11 cellular contexts compared by ENCODE assay signal in genomic region chr7:27113991-27114866, GRCh38. TPM values are rescaled to one million over a fixed set of nuclear protein-coding genes. Genes with fewer than 3 reads are reported as not detected.
A peak's percentile ranks its signal among the peaks of the same experiment; 100 is the strongest.
DNase-seq lines count a peak whose midpoint lies in the region; ATAC-seq, FAIRE-seq and TF ChIP-seq lines count a peak whose summit lies in the region.
"Had no signal": no experiment of that assay in that cellular context is flagged by ENCODE, and none has a peak within 500 bp of the region (broad histone marks: within the 10 kb centered on the region; RNA-seq: fewer than 3 reads in every experiment).

No MANE protein-coding gene starts in this region.

- TF ChIP-seq EP300 in suprapubic skin (IDR thresholded peaks at IDR 0.05), result no peak

- H3K9ac ChIP-seq in astrocyte (ENCODE audit: low read length), result peak overlapping the region; percentile 86

- H3K27me3 Mint-ChIP-seq in astrocyte (ENCODE audit: low read depth, unreplicated experiment), result peaks cover 88% of the 10 kb centered on the region
- peaks cover 7% of the 10 kb centered on the region for H3K27me3 Mint-ChIP-seq in activated T-helper 1 cell treated with anti-CD3 and anti-CD28 coated beads, Interleukin-12 subunit alpha, Interleukin-12 subunit beta, Interleukin-2, Interleukin-4 antibody, amounts not matched to agents 30 ng/mL and 10 ng/mL and 1 ng/mL, durations not matched to agents 14 hours and 24 hours and 36 hours (ENCODE audit: insufficient read depth)
- H3K27me3 Mint-ChIP-seq: natural killer cell treated with Interleukin-12 subunit alpha and Interleukin-12 subunit beta and Interleukin-15 and Interleukin-18, amount 100 ng/mL, for 72 hours had no signal

- H3K4me2 ChIP-seq in astrocyte (ENCODE audit: low read length), result peak overlapping the region; percentile 82

- peaks cover 3% of the 10 kb centered on the region for H3K36me3 Mint-ChIP-seq in astrocyte (ENCODE audit: low read depth, unreplicated experiment)
- no peaks in the 10 kb centered on the region for H3K36me3 Mint-ChIP-seq in activated T-helper 1 cell treated with anti-CD3 and anti-CD28 coated beads, Interleukin-12 subunit alpha, Interleukin-12 subunit beta, Interleukin-2, Interleukin-4 antibody, amounts not matched to agents 30 ng/mL and 10 ng/mL and 1 ng/mL, durations not matched to agents 14 hours and 24 hours and 36 hours (ENCODE audit: low read depth)
- H3K36me3 Mint-ChIP-seq: natural killer cell treated with Interleukin-12 subunit alpha and Interleukin-12 subunit beta and Interleukin-15 and Interleukin-18, amount 100 ng/mL, for 72 hours had no signal

- no peak for TF ChIP-seq CTCF in astrocyte (IDR thresholded peaks at IDR 0.05; ENCODE audit: insufficient read depth, low read depth, low read length)
- TF ChIP-seq CTCF in suprapubic skin (IDR thresholded peaks at IDR 0.05), result no peak

- H3K4me1 ChIP-seq in astrocyte (ENCODE audit: insufficient read depth, low read length) (peaks cover 9% of the 10 kb centered on the region), suprapubic skin (peaks cover 45% of the 10 kb centered on the region)

- H4K20me1 ChIP-seq in astrocyte (ENCODE audit: insufficient read depth, low read length), result peaks cover 4% of the 10 kb centered on the region

- peaks cover 23% of the 10 kb centered on the region for H3K9me3 Mint-ChIP-seq in astrocyte (ENCODE audit: unreplicated experiment)
- H3K9me3 Mint-ChIP-seq in activated T-helper 1 cell treated with anti-CD3 and anti-CD28 coated beads, Interleukin-12 subunit alpha, Interleukin-12 subunit beta, Interleukin-2, Interleukin-4 antibody, amounts not matched to agents 30 ng/mL and 10 ng/mL and 1 ng/mL, durations not matched to agents 14 hours and 24 hours and 36 hours, result no peaks in the 10 kb centered on the region
- H3K9me3 Mint-ChIP-seq: activated B cell treated with CpG ODN at 0.5 μM for 24 hours; natural killer cell treated with Interleukin-12 subunit alpha and Interleukin-12 subunit beta and Interleukin-15 and Interleukin-18, amount 100 ng/mL, for 72 hours; stimulated activated naive CD8-positive, alpha-beta T cell treated with anti-CD3 and anti-CD28 coated beads, Interleukin-15, Interleukin-2, amounts not matched to agents 100 ng/mL and 50 ng/mL, for 24 hours had no signal

- H3K4me3 Mint-ChIP-seq in astrocyte (ENCODE audit: unreplicated experiment), result no peak overlapping the region
- no peak overlapping the region for H3K4me3 Mint-ChIP-seq in activated T-helper 1 cell treated with anti-CD3 and anti-CD28 coated beads, Interleukin-12 subunit alpha, Interleukin-12 subunit beta, Interleukin-2, Interleukin-4 antibody, amounts not matched to agents 30 ng/mL and 10 ng/mL and 1 ng/mL, durations not matched to agents 14 hours and 24 hours and 36 hours
- H3K4me3 Mint-ChIP-seq: activated B cell treated with CpG ODN at 0.5 μM for 24 hours; natural killer cell treated with Interleukin-12 subunit alpha and Interleukin-12 subunit beta and Interleukin-15 and Interleukin-18, amount 100 ng/mL, for 72 hours; stimulated activated naive CD8-positive, alpha-beta T cell treated with anti-CD3 and anti-CD28 coated beads, Interleukin-15, Interleukin-2, amounts not matched to agents 100 ng/mL and 50 ng/mL, for 24 hours had no signal

- TF ChIP-seq POLR2A in suprapubic skin (IDR thresholded peaks at IDR 0.05), result no peak

- peaks cover 2% of the 10 kb centered on the region for H3K4me1 Mint-ChIP-seq in astrocyte (ENCODE audit: low read depth, unreplicated experiment)
- H3K4me1 Mint-ChIP-seq in activated T-helper 1 cell treated with anti-CD3 and anti-CD28 coated beads, Interleukin-12 subunit alpha, Interleukin-12 subunit beta, Interleukin-2, Interleukin-4 antibody, amounts not matched to agents 30 ng/mL and 10 ng/mL and 1 ng/mL, durations not matched to agents 14 hours and 24 hours and 36 hours (ENCODE audit: low read depth), result no peaks in the 10 kb centered on the region
- H3K4me1 Mint-ChIP-seq: activated B cell treated with CpG ODN at 0.5 μM for 24 hours had no signal

- WGBS in suprapubic skin, result 33% methylated on average over 22 of the region's 27 CpGs

- peaks cover 70% of the 10 kb centered on the region for H3K79me2 ChIP-seq in astrocyte (ENCODE audit: insufficient read depth, low read length)

- H3K27ac ChIP-seq in astrocyte (ENCODE audit: low read depth, low read length), result peak overlapping the region; percentile 77
- peak overlapping the region; percentile 86 for H3K27ac ChIP-seq in suprapubic skin

- H2AFZ ChIP-seq in astrocyte (ENCODE audit: low read depth, low read length), result no peak overlapping the region

- H3K36me3 ChIP-seq in astrocyte (ENCODE audit: insufficient read depth, low read length), result no peaks in the 10 kb centered on the region
- H3K36me3 ChIP-seq in suprapubic skin, result peaks cover 8% of the 10 kb centered on the region

- intact Hi-C loops in activated T-helper 1 cell treated with anti-CD3 and anti-CD28 coated beads, Interleukin-12 subunit alpha, Interleukin-12 subunit beta, Interleukin-2, Interleukin-4 antibody, amounts not matched to agents 30 ng/mL and 10 ng/mL and 1 ng/mL, durations not matched to agents 14 hours and 24 hours and 36 hours (cut with micrococcal nuclease), result no loop called here

- peaks cover 59% of the 10 kb centered on the region for H3K27me3 ChIP-seq in astrocyte (ENCODE audit: insufficient read depth, low read length)
- no peaks in the 10 kb centered on the region for H3K27me3 ChIP-seq in suprapubic skin

- ATAC-seq in left lobe of liver, result peak; percentile 50
- ATAC-seq in GM19351 (IDR thresholded peaks at IDR 0.05; ENCODE audit: unreplicated experiment), result no peak
- ATAC-seq: natural killer cell treated with Interleukin-12 subunit alpha and Interleukin-12 subunit beta and Interleukin-15 and Interleukin-18, amount 100 ng/mL, for 72 hours had no signal

- H3K9me3 ChIP-seq in astrocyte (ENCODE audit: insufficient read depth, low read depth, low read length) (no peaks in the 10 kb centered on the region), suprapubic skin (no peaks in the 10 kb centered on the region)

- DNase-seq in HuH-7 (ENCODE audit: low spot score), result peak; percentile 71
- peak; percentile 74 for DNase-seq in astrocyte (ENCODE audit: low read depth)
- no peak for DNase-seq in left lobe of liver (ENCODE audit: low spot score)
- peak in 1 of 2 donors; percentile 54 for DNase-seq in suprapubic skin (ENCODE audit: low spot score in 2 of 2)
- no peak for DNase-seq in activated T-helper 1 cell treated with anti-CD3 and anti-CD28 coated beads, Interleukin-12 subunit alpha, Interleukin-12 subunit beta, Interleukin-2, Interleukin-4 antibody, amounts not matched to agents 30 ng/mL and 10 ng/mL and 1 ng/mL, durations not matched to agents 14 hours and 24 hours and 36 hours (ENCODE audit: low spot score)
- no peak for DNase-seq in activated naive CD4-positive, alpha-beta T cell treated with Interleukin-2 at 50 U/mL for 16 hours
- DNase-seq in globus pallidus (ENCODE audit: low spot score), result no peak
- DNase-seq: activated B cell treated with CpG ODN at 0.5 μM for 24 hours had no signal

- H3K4me3 ChIP-seq in astrocyte (ENCODE audit: insufficient read depth, low read depth, low read length) (peak overlapping the region; percentile 63), suprapubic skin (peak overlapping the region; percentile 58)

- H3K27ac Mint-ChIP-seq in astrocyte (ENCODE audit: unreplicated experiment), result no peak overlapping the region
- H3K27ac Mint-ChIP-seq in activated T-helper 1 cell treated with anti-CD3 and anti-CD28 coated beads, Interleukin-12 subunit alpha, Interleukin-12 subunit beta, Interleukin-2, Interleukin-4 antibody, amounts not matched to agents 30 ng/mL and 10 ng/mL and 1 ng/mL, durations not matched to agents 14 hours and 24 hours and 36 hours, result no peak overlapping the region
- H3K27ac Mint-ChIP-seq: activated B cell treated with CpG ODN at 0.5 μM for 24 hours; natural killer cell treated with Interleukin-12 subunit alpha and Interleukin-12 subunit beta and Interleukin-15 and Interleukin-18, amount 100 ng/mL, for 72 hours; stimulated activated naive CD8-positive, alpha-beta T cell treated with anti-CD3 and anti-CD28 coated beads, Interleukin-15, Interleukin-2, amounts not matched to agents 100 ng/mL and 50 ng/mL, for 24 hours had no signal

- no peak for FAIRE-seq in astrocyte (lab: Jason Lieb, UNC)

RNA-seq across cellular contexts. Expression of gene HOXA2, which starts 11.7 kb away (rescaled TPM):
- not detected in 2 replicates for total RNA-seq in astrocyte
- 0.15 TPM for total RNA-seq in left lobe of liver
- total RNA-seq in suprapubic skin, result 1 to 10 TPM in 2 of 4 donors, under 1 TPM in 2; 0.34 to 4.2 (median 1.9) TPM
- total RNA-seq in activated T-helper 1 cell treated with anti-CD3 and anti-CD28 coated beads, Interleukin-12 subunit alpha, Interleukin-12 subunit beta, Interleukin-2, Interleukin-4 antibody, amounts not matched to agents 30 ng/mL and 10 ng/mL and 1 ng/mL, durations not matched to agents 14 hours and 24 hours and 36 hours, result not detected in 2 replicates
- total RNA-seq: activated B cell treated with CpG ODN at 0.5 μM for 24 hours; natural killer cell treated with Interleukin-12 subunit alpha and Interleukin-12 subunit beta and Interleukin-15 and Interleukin-18, amount 100 ng/mL, for 72 hours had no signal

RNA-seq across cellular contexts. Expression of gene HOXA4, which starts 16.3 kb away (rescaled TPM):
- not detected in 2 replicates for total RNA-seq in astrocyte
- total RNA-seq in left lobe of liver, result 0.43 TPM
- 1 to 10 TPM; 1.8 to 4.7 (median 2.5) TPM for total RNA-seq in suprapubic skin
- total RNA-seq in activated T-helper 1 cell treated with anti-CD3 and anti-CD28 coated beads, Interleukin-12 subunit alpha, Interleukin-12 subunit beta, Interleukin-2, Interleukin-4 antibody, amounts not matched to agents 30 ng/mL and 10 ng/mL and 1 ng/mL, durations not matched to agents 14 hours and 24 hours and 36 hours, result not detected in 2 replicates

RNA-seq across cellular contexts. Expression of gene HOXA1, which starts 18.4 kb away (rescaled TPM):
- total RNA-seq in astrocyte (0.23 TPM in 1 of 2 replicates, not detected in the other), left lobe of liver (0.08 TPM), suprapubic skin (1 to 10 TPM; 2.5 to 4.0 (median 3.1) TPM)
- 0.16 and 0.24 TPM in 2 replicates for total RNA-seq in activated T-helper 1 cell treated with anti-CD3 and anti-CD28 coated beads, Interleukin-12 subunit alpha, Interleukin-12 subunit beta, Interleukin-2, Interleukin-4 antibody, amounts not matched to agents 30 ng/mL and 10 ng/mL and 1 ng/mL, durations not matched to agents 14 hours and 24 hours and 36 hours

RNA-seq across cellular contexts. Expression of gene HOXA5, which starts 29.3 kb away (rescaled TPM):
- total RNA-seq in astrocyte (not detected in 2 replicates), left lobe of liver (0.50 TPM), suprapubic skin (10 to 100 TPM in 3 of 4 donors, 1 to 10 TPM in 1; 4.7 to 16.3 (median 14.6) TPM)
- total RNA-seq in activated T-helper 1 cell treated with anti-CD3 and anti-CD28 coated beads, Interleukin-12 subunit alpha, Interleukin-12 subunit beta, Interleukin-2, Interleukin-4 antibody, amounts not matched to agents 30 ng/mL and 10 ng/mL and 1 ng/mL, durations not matched to agents 14 hours and 24 hours and 36 hours, result not detected in 2 replicates
- total RNA-seq: activated B cell treated with CpG ODN at 0.5 μM for 24 hours had no signal

RNA-seq across cellular contexts. Expression of gene HOXA6, which starts 33.3 kb away (rescaled TPM):
- total RNA-seq in astrocyte, result not detected in 2 replicates
- not detected for total RNA-seq in left lobe of liver
- total RNA-seq in suprapubic skin, result 1 to 10 TPM; 4.0 to 9.3 (median 6.4) TPM
- not detected in 2 replicates for total RNA-seq in activated T-helper 1 cell treated with anti-CD3 and anti-CD28 coated beads, Interleukin-12 subunit alpha, Interleukin-12 subunit beta, Interleukin-2, Interleukin-4 antibody, amounts not matched to agents 30 ng/mL and 10 ng/mL and 1 ng/mL, durations not matched to agents 14 hours and 24 hours and 36 hours
- total RNA-seq: activated B cell treated with CpG ODN at 0.5 μM for 24 hours had no signal

Comparison
In these comparisons a context has a peak if more than half of its experiments do, and no peak if none do; other contexts are left out.
1. DNase-seq: peak in HuH-7 (single experiment) and astrocyte (single experiment); none in left lobe of liver (single experiment), activated T-helper 1 cell treated with anti-CD3 and anti-CD28 coated beads, Interleukin-12 subunit alpha, Interleukin-12 subunit beta, Interleukin-2, Interleukin-4 antibody, amounts not matched to agents 30 ng/mL and 10 ng/mL and 1 ng/mL, durations not matched to agents 14 hours and 24 hours and 36 hours (single experiment), activated naive CD4-positive, alpha-beta T cell treated with Interleukin-2 at 50 U/mL for 16 hours (single experiment) and globus pallidus (single experiment).